9 cellular contexts compared by ENCODE assay signal in the genomic region with DNA sequence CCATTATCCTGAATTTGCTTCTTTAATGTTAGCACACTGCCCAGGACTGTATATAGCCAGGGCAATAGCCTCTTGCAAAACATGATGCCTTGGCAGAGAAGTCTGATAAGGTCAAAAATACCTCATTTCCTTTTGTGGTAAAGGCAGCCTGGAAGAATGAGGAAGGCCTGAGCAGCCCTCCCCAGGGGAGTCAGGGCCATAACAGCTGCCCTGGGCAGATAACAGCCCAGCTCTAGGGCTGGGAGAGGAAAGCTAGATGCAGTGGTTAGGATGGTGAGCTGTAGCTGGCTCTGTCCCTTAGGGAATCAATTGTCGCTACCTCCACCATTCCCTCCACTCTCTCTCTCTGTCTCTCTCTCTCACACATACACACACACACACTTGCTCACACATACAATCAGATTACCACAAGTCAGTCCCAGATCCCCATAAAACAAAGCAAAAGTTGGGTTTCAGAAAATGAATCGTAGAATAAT. TPM values are rescaled to one million over a fixed set of nuclear protein-coding genes. Genes with fewer than 3 reads are reported as not detected.
DNase-seq lines count a peak whose midpoint lies in the region; ATAC-seq and TF ChIP-seq lines count a peak whose summit lies in the region.
"Had no signal": no experiment of that assay in that cellular context is flagged by ENCODE, and none has a peak within 500 bp of the region (broad histone marks: within the 10 kb centered on the region; RNA-seq: fewer than 3 reads in every experiment).

No MANE protein-coding gene starts in this region.

- H3K4me3 Mint-ChIP-seq in CD14-positive monocyte: peak overlapping the region in 1 of 2 donors; percentile 9
- H3K4me3 Mint-ChIP-seq in memory B cell: no peak overlapping the region

- H3K9ac ChIP-seq in adipocyte (ENCODE audit: low read length): no peak overlapping the region

- intact Hi-C loops in CD14-positive monocyte (cut with micrococcal nuclease): no loop called here

- H3K27me3 ChIP-seq in adipocyte (replicated peaks; ENCODE audit: control insufficient read depth, insufficient read depth, low read length): peaks cover 4% of the 10 kb centered on the region

- peaks cover 3% of the 10 kb centered on the region for H3K9me3 ChIP-seq in adipocyte (ENCODE audit: control insufficient read depth, low read length)

- ATAC-seq in memory B cell (ENCODE audit: low read depth): peak; percentile 85
- ATAC-seq in GM21390 (IDR thresholded peaks at IDR 0.05; ENCODE audit: unreplicated experiment): no peak
- no peak for ATAC-seq in HG03520 (IDR thresholded peaks at IDR 0.05; ENCODE audit: unreplicated experiment)
- ATAC-seq in HG02588 (IDR thresholded peaks at IDR 0.05; ENCODE audit: unreplicated experiment): no peak

- no peaks in the 10 kb centered on the region for H3K36me3 ChIP-seq in adipocyte (ENCODE audit: control insufficient read depth, insufficient read depth, low read length, severe bottlenecking)

- H3K4me1 ChIP-seq in adipocyte (ENCODE audit: control insufficient read depth, insufficient read depth, low read length): peaks cover 6% of the 10 kb centered on the region

- no peak overlapping the region for H3K4me3 ChIP-seq in adipocyte (ENCODE audit: low read length)

- H3K27ac Mint-ChIP-seq in CD14-positive monocyte (peak overlapping the region in 1 of 7 donors; percentile 40), memory B cell (no peak overlapping the region)

- H3K36me3 Mint-ChIP-seq in CD14-positive monocyte: peaks cover 0 to 2% of the 10 kb centered on the region in 2 donors
- H3K36me3 Mint-ChIP-seq in memory B cell: no peaks in the 10 kb centered on the region

- H3K9me3 Mint-ChIP-seq in CD14-positive monocyte (peaks cover 0 to 6% (median 2%) of the 10 kb centered on the region in 7 donors), memory B cell (no peaks in the 10 kb centered on the region)

- DNase-seq in CD14-positive monocyte (ENCODE audit: low spot score): peak; percentile 45
- DNase-seq in KBM-7: peak; percentile 99
- DNase-seq in adipocyte (ENCODE audit: low read depth): peak; percentile 57
- DNase-seq in memory B cell (ENCODE audit: low spot score in 2 of 2): no peak
- DNase-seq in NCI-H2029 treated with DMSO at 0.1 percent for 48 hours (lab: John Stamatoyannopoulos, UW): no peak
- DNase-seq: activated CD4-positive, alpha-beta T cell treated with anti-CD3 and anti-CD28 coated beads for 48 hours had no signal

- in situ Hi-C loops in KBM-7 (cut with MboI; ENCODE audit: low pct_unique_long_range_greater_than_20kb, low sequenced_read_pairs): no loop called here

- H3K27me3 Mint-ChIP-seq in CD14-positive monocyte (ENCODE audit: low read depth in 3 of 3): peaks cover 0 to 13% (median 2%) of the 10 kb centered on the region in 3 donors
- no peaks in the 10 kb centered on the region for H3K27me3 Mint-ChIP-seq in memory B cell

- no peak for TF ChIP-seq CTCF in CD14-positive monocyte (IDR thresholded peaks at IDR 0.05)

- H3K4me1 Mint-ChIP-seq in CD14-positive monocyte (peaks cover 15% of the 10 kb centered on the region), memory B cell (peaks cover 7% of the 10 kb centered on the region)

RNA-seq across cellular contexts. Expression of a gene that starts 29.2 kb away (rescaled TPM):
- polyA plus RNA-seq in CD14-positive monocyte: under 1 TPM in 1 of 2 donors, not detected in 1; 0.22 TPM

Comparison
In these comparisons a context has a peak if more than half of its experiments do, and no peak if none do; other contexts are left out.
1. DNase-seq: peak in CD14-positive monocyte (single experiment), KBM-7 (single experiment) and adipocyte (single experiment); none in memory B cell (0 of 2) and NCI-H2029 treated with DMSO at 0.1 percent for 48 hours (single experiment).